ENCODE assay signal across 13 cellular contexts in the genomic region with DNA sequence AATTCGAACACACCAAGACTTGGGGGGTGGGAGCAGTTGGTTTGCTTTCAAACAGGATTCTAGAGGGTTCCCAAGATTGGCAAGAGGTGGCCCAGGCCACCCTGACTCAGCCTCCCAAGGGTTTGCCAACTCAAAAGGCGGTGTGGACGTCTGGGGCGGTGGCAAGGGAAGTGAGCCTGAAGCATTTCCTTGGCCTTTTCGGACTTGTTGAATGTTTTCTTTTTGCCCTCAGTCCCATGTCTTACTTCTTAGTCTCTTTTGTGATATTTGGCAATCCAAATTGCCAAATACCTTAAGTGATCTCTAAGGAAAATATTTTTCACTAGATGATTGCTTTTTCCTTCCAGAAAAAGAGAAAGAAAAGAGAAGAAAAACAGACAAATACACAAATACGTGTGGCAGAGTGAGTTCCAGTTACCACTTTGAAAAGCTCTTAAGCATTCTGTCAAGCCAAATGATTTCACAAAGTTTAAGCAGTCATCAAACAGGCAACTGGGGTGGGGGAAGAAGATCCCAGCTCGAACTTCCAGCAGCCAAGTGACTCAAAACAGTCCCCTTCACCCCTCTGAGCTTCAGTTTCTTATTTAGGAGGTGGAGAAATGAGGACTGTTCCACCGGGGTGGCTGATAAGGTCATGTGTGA.
DNase-seq lines count a peak whose midpoint lies in the region; ATAC-seq and TF ChIP-seq lines count a peak whose summit lies in the region.
"Had no signal": no experiment of that assay in that cellular context is flagged by ENCODE, and none has a peak within 500 bp of the region (broad histone marks: within the 10 kb centered on the region; RNA-seq: fewer than 3 reads in every experiment).

No MANE protein-coding gene starts in this region.

- H3K27ac ChIP-seq in RWPE2 (ENCODE audit: poor library complexity, severe bottlenecking) (peak overlapping the region; percentile 48), upper lobe of left lung (peak overlapping the region; percentile 8 to 63 (median 42))

- TF ChIP-seq POLR2A in upper lobe of left lung (IDR thresholded peaks at IDR 0.05): no peak

- H3K36me3 ChIP-seq in RWPE2 (ENCODE audit: low read depth) (no peaks in the 10 kb centered on the region), upper lobe of left lung (no peaks in the 10 kb centered on the region)

- no peaks in the 10 kb centered on the region for H3K9me3 Mint-ChIP-seq in nephron
- H3K9me3 Mint-ChIP-seq: activated naive CD8-positive, alpha-beta T cell treated with anti-CD3 and anti-CD28 coated beads, Interleukin-2, amount 10 ng/mL, durations not matched to agents 7 days and 5 days had no signal

- TF ChIP-seq CTCF in RWPE2 (IDR thresholded peaks at IDR 0.05; ENCODE audit: poor library complexity, severe bottlenecking) (no peak), fibroblast of mammary gland (conservative IDR thresholded peaks at IDR 0.05; ENCODE audit: control insufficient read depth, insufficient read depth, low read depth, low read length) (no peak), nephron (IDR thresholded peaks at IDR 0.05; ENCODE audit: unreplicated experiment in 3 of 3) (no peak), upper lobe of left lung (IDR thresholded peaks at IDR 0.05) (no peak)

- TF ChIP-seq EP300 in upper lobe of left lung (IDR thresholded peaks at IDR 0.05): no peak

- DNase-seq in RWPE2 (ENCODE audit: low spot score) (no peak), fibroblast of mammary gland (ENCODE audit: low read depth) (peak; percentile 66), upper lobe of left lung (no peak), kidney tubule cell (ENCODE audit: low spot score) (no peak)
- no peak for DNase-seq in stimulated activated CD4-positive, alpha-beta T cell treated with anti-CD3 and anti-CD28 coated beads, Interleukin-4, amount 100 ng/mL, for 24 hours
- DNase-seq: activated CD8-positive, alpha-beta memory T cell treated with anti-CD3 and anti-CD28 coated beads, Interleukin-2, amount 50 U/mL, for 4 hours; activated naive CD8-positive, alpha-beta T cell treated with anti-CD3 and anti-CD28 coated beads, Interleukin-2, amount 10 ng/mL, durations not matched to agents 7 days and 5 days; COR-L47; effector memory CD4-positive, alpha-beta T cell; NCI-H1048 had no signal

- H3K9me3 ChIP-seq in RWPE2 (ENCODE audit: severe bottlenecking): no peaks in the 10 kb centered on the region
- no peaks in the 10 kb centered on the region for H3K9me3 ChIP-seq in upper lobe of left lung

- no peak overlapping the region for H3K4me3 Mint-ChIP-seq in nephron
- H3K4me3 Mint-ChIP-seq: activated naive CD8-positive, alpha-beta T cell treated with anti-CD3 and anti-CD28 coated beads, Interleukin-2, amount 10 ng/mL, durations not matched to agents 7 days and 5 days had no signal

- no peaks in the 10 kb centered on the region for H3K27me3 ChIP-seq in RWPE2 (ENCODE audit: insufficient read depth, poor library complexity, severe bottlenecking)
- H3K27me3 ChIP-seq in upper lobe of left lung: no peaks in the 10 kb centered on the region

- H3K27me3 Mint-ChIP-seq in nephron (ENCODE audit: low read depth): peaks cover 11% of the 10 kb centered on the region

- no peak overlapping the region for H3K4me3 ChIP-seq in RWPE2 (ENCODE audit: severe bottlenecking)
- H3K4me3 ChIP-seq in fibroblast of mammary gland (ENCODE audit: control insufficient read depth, low read depth, low read length): no peak overlapping the region
- no peak overlapping the region for H3K4me3 ChIP-seq in upper lobe of left lung

- H3K36me3 Mint-ChIP-seq in nephron (ENCODE audit: low read depth): no peaks in the 10 kb centered on the region
- H3K36me3 Mint-ChIP-seq: activated naive CD8-positive, alpha-beta T cell treated with anti-CD3 and anti-CD28 coated beads, Interleukin-2, amount 10 ng/mL, durations not matched to agents 7 days and 5 days had no signal

- 42 to 49% methylated on average over 8 of the region's 8 CpGs for WGBS in upper lobe of left lung, 2 donors

- peaks cover 8% of the 10 kb centered on the region for H3K4me1 ChIP-seq in RWPE2 (ENCODE audit: insufficient read depth, poor library complexity, severe bottlenecking)
- peaks cover 0 to 7% (median 3%) of the 10 kb centered on the region in 4 donors for H3K4me1 ChIP-seq in upper lobe of left lung

- peaks cover 61% of the 10 kb centered on the region for H3K4me1 Mint-ChIP-seq in nephron
- H3K4me1 Mint-ChIP-seq: activated naive CD8-positive, alpha-beta T cell treated with anti-CD3 and anti-CD28 coated beads, Interleukin-2, amount 10 ng/mL, durations not matched to agents 7 days and 5 days had no signal

- H3K27ac Mint-ChIP-seq in nephron: peak overlapping the region in 2 of 3 experiments; percentile 30 to 32
- H3K27ac Mint-ChIP-seq: activated naive CD8-positive, alpha-beta T cell treated with anti-CD3 and anti-CD28 coated beads, Interleukin-2, amount 10 ng/mL, durations not matched to agents 7 days and 5 days had no signal

- ATAC-seq in RWPE2 (ENCODE audit: low read depth): peak; percentile 65; the same call in 2 of the 3 replicates
- ATAC-seq in upper lobe of left lung (ENCODE audit: low FRiP score in 2 of 2): no peak
- no peak for ATAC-seq in GM19023 (IDR thresholded peaks at IDR 0.05; ENCODE audit: unreplicated experiment)
- no peak for ATAC-seq in GM19463 (IDR thresholded peaks at IDR 0.05; ENCODE audit: unreplicated experiment)
